ENCODE assay signal across 22 cellular contexts in the genomic region with DNA sequence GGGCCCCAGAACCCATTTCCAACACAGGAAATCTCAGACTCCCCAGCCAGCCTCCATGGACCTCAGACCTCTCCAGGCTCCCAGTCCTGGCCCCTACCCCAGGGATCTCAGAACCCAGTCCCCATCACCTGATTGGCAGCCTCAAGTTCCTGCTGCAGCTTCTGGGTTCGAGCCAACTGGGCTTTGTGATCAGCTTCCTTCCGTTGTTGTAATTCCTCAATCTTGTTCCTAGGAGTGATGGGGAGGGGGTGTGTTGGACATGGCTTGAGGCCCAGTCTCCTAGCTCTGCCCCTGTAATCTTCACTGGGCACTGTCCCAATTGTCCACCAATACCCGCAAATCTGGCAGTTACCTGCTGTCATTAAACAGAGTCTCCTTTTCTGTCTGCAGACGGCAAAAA. TPM values are rescaled to one million over a fixed set of nuclear protein-coding genes. Genes with fewer than 3 reads are reported as not detected.
DNase-seq lines count a peak whose midpoint lies in the region; ATAC-seq and TF ChIP-seq lines count a peak whose summit lies in the region.
"Had no signal": no experiment of that assay in that cellular context is flagged by ENCODE, and none has a peak within 500 bp of the region (broad histone marks: within the 10 kb centered on the region; RNA-seq: fewer than 3 reads in every experiment).

No MANE protein-coding gene starts in this region.

- H2AFZ ChIP-seq in PC-3 (ENCODE audit: low read length) = no peak overlapping the region

- no peak for TF ChIP-seq POLR2A in upper lobe of left lung (IDR thresholded peaks at IDR 0.05)

- BruUV-seq in PC-3 (replicated peaks; lab: Mats Ljungman, UMichigan) = TSS peak; percentile 20

- CTCF ChIA-PET in PC-3 (lab: Charles Lee) = no interaction called here

- no peaks in the 10 kb centered on the region for H3K9me2 ChIP-seq in PC-3 (replicated peaks; ENCODE audit: low read length)
- H3K9me2 ChIP-seq: SK-N-SH had no signal

- H3K79me2 ChIP-seq in PC-3 (ENCODE audit: low read length) = no peaks in the 10 kb centered on the region

- no peaks in the 10 kb centered on the region for H3K27me3 ChIP-seq in right cardiac atrium (ENCODE audit: control insufficient read depth, insufficient read depth)
- no peaks in the 10 kb centered on the region for H3K27me3 ChIP-seq in PC-3 (ENCODE audit: low read length)
- no peaks in the 10 kb centered on the region for H3K27me3 ChIP-seq in upper lobe of left lung

- ATAC-seq in right cardiac atrium (peak; percentile 47 to 73), Right ventricle myocardium superior (ENCODE audit: poor library complexity) (no peak), PC-3 (no peak), HG03159 (IDR thresholded peaks at IDR 0.05; ENCODE audit: unreplicated experiment) (no peak), upper lobe of left lung (ENCODE audit: low FRiP score in 2 of 2) (no peak)

- TF ChIP-seq CTCF in PC-3 (conservative IDR thresholded peaks at IDR 0.05; ENCODE audit: low read depth, low read length) (no peak), upper lobe of left lung (IDR thresholded peaks at IDR 0.05) (no peak)

- intact Hi-C loops in right cardiac atrium (cut with DNase I) (no loop called here), Right ventricle myocardium superior (cut with DNase I) (no loop called here), PC-3 (cut with micrococcal nuclease) (no loop called here)

- H4K20me1 ChIP-seq in PC-3 (ENCODE audit: low read length) = no peaks in the 10 kb centered on the region

- H3F3A ChIP-seq in PC-3 (ENCODE audit: low read length, unreplicated experiment) = no peaks in the 10 kb centered on the region

- TF ChIP-seq EP300 in upper lobe of left lung (IDR thresholded peaks at IDR 0.05) = no peak

- H3K36me3 ChIP-seq in PC-3 (ENCODE audit: low read depth, low read length) (no peaks in the 10 kb centered on the region; the same call in 1 of the 2 replicates), upper lobe of left lung (peaks cover 0 to 59% (median 22%) of the 10 kb centered on the region in 4 donors)

- H3K27ac ChIP-seq in right cardiac atrium (ENCODE audit: low read length) (no peak overlapping the region), PC-3 (ENCODE audit: low read length) (no peak overlapping the region), upper lobe of left lung (no peak overlapping the region)

- H3K9me3 ChIP-seq in right cardiac atrium (ENCODE audit: control insufficient read depth, low read length) = no peaks in the 10 kb centered on the region
- no peaks in the 10 kb centered on the region for H3K9me3 ChIP-seq in PC-3 (ENCODE audit: low read length)
- H3K9me3 ChIP-seq in upper lobe of left lung = no peaks in the 10 kb centered on the region
- H3K9me3 ChIP-seq: HAP-1, SK-N-SH had no signal

- POLR2A ChIA-PET in PC-3 (lab: Charles Lee; ENCODE audit: unreplicated experiment) = no interaction called here

- H3K4me1 ChIP-seq in right cardiac atrium (ENCODE audit: control insufficient read depth, insufficient read depth, low read length) (no peaks in the 10 kb centered on the region), PC-3 (ENCODE audit: insufficient read depth, low read length) (no peaks in the 10 kb centered on the region), upper lobe of left lung (no peaks in the 10 kb centered on the region)
- H3K4me1 ChIP-seq: HAP-1 had no signal

- H3K4me2 ChIP-seq in PC-3 (ENCODE audit: low read length) = no peak overlapping the region
- H3K4me2 ChIP-seq: SK-N-SH had no signal

- DNase-seq in right cardiac atrium = peak in 2 of 3 donors; percentile 29 to 53
- DNase-seq in Right ventricle myocardium superior = no peak
- DNase-seq in PC-3 = no peak
- peak; percentile 19 to 77 for DNase-seq in lung microvascular endothelial cell (ENCODE audit: low read depth in 2 of 2)
- no peak for DNase-seq in OCI-M2 (lab: John Stamatoyannopoulos, UW; ENCODE audit: unreplicated experiment)
- DNase-seq in upper lobe of left lung = no peak
- DNase-seq: C1 segment of cervical spinal cord; CD8-positive, alpha-beta memory T cell; DMS153; DND-41; GOT3; HFFc6; KBM-7; NCI-H1105 treated with DMSO at 0.1 percent for 48 hours; NCI-H146; NCI-H1930; NCI-H446 treated with DMSO at 0.1 percent for 48 hours; NCI-H526; NCI-H82; SK-N-SH had no signal

- H3K4me3 ChIP-seq in right cardiac atrium (ENCODE audit: low read length) (no peak overlapping the region), PC-3 (ENCODE audit: low read length) (no peak overlapping the region), upper lobe of left lung (no peak overlapping the region)
- H3K4me3 ChIP-seq: HAP-1 had no signal

- WGBS in right cardiac atrium = 61% methylated on average over 4 of the region's 4 CpGs
- 55 to 65% methylated on average over 2 to 4 of the region's 4 CpGs for WGBS in upper lobe of left lung, 2 donors

- no peak overlapping the region for H3K9ac ChIP-seq in PC-3 (ENCODE audit: low read length)
- H3K9ac ChIP-seq: SK-N-SH had no signal

RNA-seq across cellular contexts. Expression of gene GRIPAP1, which starts 12.6 kb away (rescaled TPM):
- 10 to 100 TPM; 24.0 to 34.1 (median 27.8) TPM for total RNA-seq in right cardiac atrium
- 20.6 TPM for polyA plus RNA-seq in right cardiac atrium
- total RNA-seq in Right ventricle myocardium superior = 17.7 TPM
- total RNA-seq in PC-3 (2014; rRNA removed) = 31.1 and 44.3 TPM in 2 replicates
- total RNA-seq in lung microvascular endothelial cell = 12.4 and 19.6 TPM in 2 replicates
- total RNA-seq in upper lobe of left lung = 100 to 1,000 TPM in 1 of 6 donors, 10 to 100 TPM in 5; 37.5 to 140 (median 50.8) TPM

RNA-seq across cellular contexts. Expression of gene KCND1, which starts 17.8 kb away (rescaled TPM):
- total RNA-seq in right cardiac atrium (1 to 10 TPM; 1.3 to 1.6 (median 1.5) TPM), Right ventricle myocardium superior (0.38 TPM), PC-3 (2014; rRNA removed) (0.51 and 0.86 TPM in 2 replicates), lung microvascular endothelial cell (0.20 and 0.22 TPM in 2 replicates), upper lobe of left lung (1 to 10 TPM in 3 of 6 donors, under 1 TPM in 3; 0.61 to 3.1 (median 1.2) TPM)
- 0.97 TPM for polyA plus RNA-seq in right cardiac atrium

RNA-seq across cellular contexts. Expression of gene OTUD5, which starts 32.1 kb away (rescaled TPM):
- 10 to 100 TPM; 22.7 to 27.3 (median 24.9) TPM for total RNA-seq in right cardiac atrium
- polyA plus RNA-seq in right cardiac atrium = 19.9 TPM
- 16.7 TPM for total RNA-seq in Right ventricle myocardium superior
- total RNA-seq in PC-3 (2014; rRNA removed) = 41.4 and 50.9 TPM in 2 replicates
- total RNA-seq in lung microvascular endothelial cell = 19.4 and 23.8 TPM in 2 replicates
- 100 to 1,000 TPM in 1 of 6 donors, 10 to 100 TPM in 5; 40.1 to 101 (median 49.6) TPM for total RNA-seq in upper lobe of left lung

RNA-seq across cellular contexts. Expression of gene TFE3, which starts 53.7 kb away (rescaled TPM):
- total RNA-seq in right cardiac atrium (10 to 100 TPM; 26.4 to 37.8 (median 28.3) TPM), Right ventricle myocardium superior (19.3 TPM), PC-3 (2014; rRNA removed) (46.9 and 56.9 TPM in 2 replicates), lung microvascular endothelial cell (8.3 TPM in 2 replicates), upper lobe of left lung (10 to 100 TPM; 44.4 to 99.7 (median 72.3) TPM)
- polyA plus RNA-seq in right cardiac atrium = 21.4 TPM

Comparison
In these comparisons a context has a peak if more than half of its experiments do, and no peak if none do; other contexts are left out.
1. ATAC-seq: peak in right cardiac atrium (2 of 2); none in Right ventricle myocardium superior (single experiment), PC-3 (single experiment), HG03159 (single experiment) and upper lobe of left lung (0 of 2).
2. DNase-seq: peak in right cardiac atrium (2 of 3) and lung microvascular endothelial cell (2 of 2); none in Right ventricle myocardium superior (single experiment), PC-3 (single experiment), OCI-M2 (single experiment) and upper lobe of left lung (0 of 2).